In the genomic region with DNA sequence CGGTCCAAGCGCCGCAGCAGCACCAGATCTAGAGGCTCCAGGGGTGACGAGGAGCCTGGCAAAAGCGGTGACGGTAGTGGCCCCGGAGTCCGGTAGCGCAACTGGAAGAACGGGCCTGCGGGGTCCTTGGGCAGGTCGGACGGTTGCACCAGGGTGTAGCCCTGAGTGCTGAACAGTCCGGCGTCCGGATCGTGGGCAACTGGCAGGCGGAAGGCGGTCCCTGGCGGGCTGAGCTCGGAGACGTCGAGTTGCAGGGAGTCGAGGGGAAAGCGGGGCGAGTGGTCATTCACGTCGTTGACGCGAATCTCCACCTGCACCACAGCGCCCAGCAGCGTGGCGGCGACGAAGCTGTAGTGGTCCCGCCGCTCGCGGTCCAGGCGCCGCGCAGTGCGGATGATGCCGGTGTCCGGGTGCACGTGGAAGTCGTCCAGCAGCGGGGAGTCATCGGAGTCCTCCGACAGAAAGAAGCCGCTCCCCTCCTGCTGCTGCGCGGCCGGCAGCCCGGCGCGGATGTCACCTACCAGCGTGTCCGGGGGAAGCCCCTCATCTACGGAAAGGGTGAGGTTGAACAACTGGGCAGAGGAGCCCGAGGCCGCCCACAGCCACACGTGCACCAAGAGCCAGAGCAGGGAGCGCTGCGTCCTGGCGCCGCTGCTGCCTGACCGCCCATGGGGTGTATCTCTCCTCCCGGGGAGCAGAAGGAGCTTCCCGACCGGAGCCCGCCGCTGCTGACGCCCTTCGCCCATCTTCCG, we compare ENCODE assay signal across 8 cellular contexts. TPM values are rescaled to one million over a fixed set of nuclear protein-coding genes. Genes with fewer than 3 reads are reported as not detected.
A peak's percentile ranks its signal among the peaks of the same experiment; 100 is the strongest.
DNase-seq lines count a peak whose midpoint lies in the region; ATAC-seq and TF ChIP-seq lines count a peak whose summit lies in the region.

No MANE protein-coding gene starts in this region.

- WGBS in liver, result 6% methylated on average over 76 of the region's 76 CpGs
- 25% methylated on average over 58 of the region's 76 CpGs; no CpG with 5 or more reads in 1 of the 2 donors for WGBS in transverse colon (ENCODE audit: low coverage in 1 of 2), 2 donors

- H3K9ac ChIP-seq in liver (ENCODE audit: low read depth in 1 of 2, low read length in 2 of 2), result no peak overlapping the region

- TF ChIP-seq EP300 in transverse colon (IDR thresholded peaks at IDR 0.05; ENCODE audit: low read depth), result no peak

- no peaks in the 10 kb centered on the region for H3K36me3 ChIP-seq in liver (ENCODE audit: control insufficient read depth in 4 of 4, insufficient read depth in 3 of 4, low read depth in 1 of 4, low read length in 3 of 4)
- no peaks in the 10 kb centered on the region for H3K36me3 ChIP-seq in transverse colon

- TF ChIP-seq CTCF in liver (IDR thresholded peaks at IDR 0.05; ENCODE audit: low read depth, low read length, missing input control) (no peak), transverse colon (IDR thresholded peaks at IDR 0.05) (no peak)

- no peak for TF ChIP-seq RAD21 in liver (IDR thresholded peaks at IDR 0.05)

- intact Hi-C loops in transverse colon (cut with DNase I; ENCODE audit: low total_unique reads), result loop anchor here (5.0 kb wide), 1 partner anchor 73 kb away; no protein-coding TSS in a partner anchor

- H3K27ac ChIP-seq in liver (ENCODE audit: low read depth in 1 of 2, low read length in 2 of 2) (no peak overlapping the region), transverse colon (peak overlapping the region; percentile 53 to 82 (median 67))

- H3K4me3 ChIP-seq in liver (ENCODE audit: low read depth in 1 of 3, low read length in 3 of 3) (peak overlapping the region in 2 of 3 donors; percentile 9 to 20), transverse colon (peak overlapping the region; percentile 13 to 44 (median 24))

- no peak for TF ChIP-seq POLR2A in transverse colon (IDR thresholded peaks at IDR 0.05)

- ATAC-seq in GM19035 (IDR thresholded peaks at IDR 0.05; ENCODE audit: unreplicated experiment) (peak; percentile 62), HG03159 (IDR thresholded peaks at IDR 0.05; ENCODE audit: unreplicated experiment) (peak; percentile 73)

- in situ Hi-C loops in transverse colon (cut with MboI; ENCODE audit: low pct_ligation_motif_present in 1 of 4, low pct_unique_long_range_greater_than_20kb in 1 of 4, low sequenced_read_pairs in 3 of 4), result no loop called here

- DNase-seq in AG20443 (ENCODE audit: low spot score) (peak; percentile 40), astrocyte of the hippocampus (ENCODE audit: low read depth, low spot score) (peak; percentile 23), transverse colon (peak; percentile 9), NCI-H1105 treated with DMSO at 0.1 percent for 48 hours (lab: John Stamatoyannopoulos, UW) (no peak)
- no peak for DNase-seq in stimulated activated CD4-positive, alpha-beta T cell treated with anti-CD3 and anti-CD28 coated beads, Interleukin-2, amount 100 ng/mL, for 48 hours

- H3K4me1 ChIP-seq in liver (ENCODE audit: control insufficient read depth in 4 of 4, insufficient read depth in 4 of 4, low read length in 3 of 4) (peaks cover 9 to 22% (median 17%) of the 10 kb centered on the region in 4 donors), transverse colon (peaks cover 0 to 22% (median 9%) of the 10 kb centered on the region in 4 donors)

- H3K27me3 ChIP-seq in liver (ENCODE audit: control insufficient read depth in 4 of 4, insufficient read depth in 4 of 4, low read length in 3 of 4) (peaks cover 4 to 11% (median 9%) of the 10 kb centered on the region in 4 donors), transverse colon (peaks cover 58% of the 10 kb centered on the region)

- H3K9me3 ChIP-seq in liver (ENCODE audit: control insufficient read depth in 4 of 4, low read length in 3 of 4) (peaks cover 0 to 6% (median under 1%) of the 10 kb centered on the region in 4 donors), transverse colon (no peaks in the 10 kb centered on the region)

TF ChIP-seq in liver, 16 proteins besides CTCF, POLR2A, EP300 and RAD21:
- TF ChIP-seq FOXA2 (IDR thresholded peaks at IDR 0.05) (no peak), HNF4G (IDR thresholded peaks at IDR 0.05) (no peak), GABPA (IDR thresholded peaks at IDR 0.05 in 1 of 2, conservative IDR thresholded peaks at IDR 0.05 in 1 of 2) (no peak), RXRA (IDR thresholded peaks at IDR 0.05) (no peak), EGR1 (IDR thresholded peaks at IDR 0.05; ENCODE audit: low read depth in 2 of 2) (no peak), HNF4A (conservative IDR thresholded peaks at IDR 0.05) (no peak), FOXA1 (IDR thresholded peaks at IDR 0.05) (no peak), JUND (IDR thresholded peaks at IDR 0.05) (no peak), SP1 (IDR thresholded peaks at IDR 0.05) (no peak)
- TF ChIP-seq, protein P1, sequence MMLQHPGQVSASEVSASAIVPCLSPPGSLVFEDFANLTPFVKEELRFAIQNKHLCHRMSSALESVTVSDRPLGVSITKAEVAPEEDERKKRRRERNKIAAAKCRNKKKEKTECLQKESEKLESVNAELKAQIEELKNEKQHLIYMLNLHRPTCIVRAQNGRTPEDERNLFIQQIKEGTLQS (IDR thresholded peaks at IDR 0.05), result no peak
- TF ChIP-seq, protein P2, sequence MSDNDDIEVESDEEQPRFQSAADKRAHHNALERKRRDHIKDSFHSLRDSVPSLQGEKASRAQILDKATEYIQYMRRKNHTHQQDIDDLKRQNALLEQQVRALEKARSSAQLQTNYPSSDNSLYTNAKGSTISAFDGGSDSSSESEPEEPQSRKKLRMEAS (IDR thresholded peaks at IDR 0.05), result no peak
- TF ChIP-seq, protein P3, sequence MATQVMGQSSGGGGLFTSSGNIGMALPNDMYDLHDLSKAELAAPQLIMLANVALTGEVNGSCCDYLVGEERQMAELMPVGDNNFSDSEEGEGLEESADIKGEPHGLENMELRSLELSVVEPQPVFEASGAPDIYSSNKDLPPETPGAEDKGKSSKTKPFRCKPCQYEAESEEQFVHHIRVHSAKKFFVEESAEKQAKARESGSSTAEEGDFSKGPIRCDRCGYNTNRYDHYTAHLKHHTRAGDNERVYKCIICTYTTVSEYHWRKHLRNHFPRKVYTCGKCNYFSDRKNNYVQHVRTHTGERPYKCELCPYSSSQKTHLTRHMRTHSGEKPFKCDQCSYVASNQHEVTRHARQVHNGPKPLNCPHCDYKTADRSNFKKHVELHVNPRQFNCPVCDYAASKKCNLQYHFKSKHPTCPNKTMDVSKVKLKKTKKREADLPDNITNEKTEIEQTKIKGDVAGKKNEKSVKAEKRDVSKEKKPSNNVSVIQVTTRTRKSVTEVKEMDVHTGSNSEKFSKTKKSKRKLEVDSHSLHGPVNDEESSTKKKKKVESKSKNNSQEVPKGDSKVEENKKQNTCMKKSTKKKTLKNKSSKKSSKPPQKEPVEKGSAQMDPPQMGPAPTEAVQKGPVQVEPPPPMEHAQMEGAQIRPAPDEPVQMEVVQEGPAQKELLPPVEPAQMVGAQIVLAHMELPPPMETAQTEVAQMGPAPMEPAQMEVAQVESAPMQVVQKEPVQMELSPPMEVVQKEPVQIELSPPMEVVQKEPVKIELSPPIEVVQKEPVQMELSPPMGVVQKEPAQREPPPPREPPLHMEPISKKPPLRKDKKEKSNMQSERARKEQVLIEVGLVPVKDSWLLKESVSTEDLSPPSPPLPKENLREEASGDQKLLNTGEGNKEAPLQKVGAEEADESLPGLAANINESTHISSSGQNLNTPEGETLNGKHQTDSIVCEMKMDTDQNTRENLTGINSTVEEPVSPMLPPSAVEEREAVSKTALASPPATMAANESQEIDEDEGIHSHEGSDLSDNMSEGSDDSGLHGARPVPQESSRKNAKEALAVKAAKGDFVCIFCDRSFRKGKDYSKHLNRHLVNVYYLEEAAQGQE (IDR thresholded peaks at IDR 0.05), result no peak

RNA-seq across cellular contexts. Expression of a gene that starts 0.8 kb away (rescaled TPM):
- total RNA-seq in liver, result under 1 TPM; 0.09 to 0.50 TPM
- under 1 TPM in 1 of 2 donors, not detected in 1; 0.07 TPM for polyA plus RNA-seq in liver
- 10 to 100 TPM in 1 of 4 donors, 1 to 10 TPM in 2, under 1 TPM in 1; 0.60 to 20.6 (median 2.9) TPM for total RNA-seq in transverse colon

RNA-seq across cellular contexts. Expression of a gene that starts 59.4 kb away (rescaled TPM):
- total RNA-seq in liver, result 10 to 100 TPM; 28.4 to 51.5 TPM
- polyA plus RNA-seq in liver, result 10 to 100 TPM; 27.2 to 31.3 TPM
- total RNA-seq in transverse colon, result 10 to 100 TPM; 22.5 to 48.2 (median 42.9) TPM

Comparison
In these comparisons a context has a peak if more than half of its experiments do, and no peak if none do; other contexts are left out.
1. DNase-seq: peak in AG20443 (single experiment), astrocyte of the hippocampus (single experiment) and transverse colon (single experiment); none in NCI-H1105 treated with DMSO at 0.1 percent for 48 hours (single experiment) and stimulated activated CD4-positive, alpha-beta T cell treated with anti-CD3 and anti-CD28 coated beads, Interleukin-2, amount 100 ng/mL, for 48 hours (0 of 2).
2. H3K27ac ChIP-seq: peak in transverse colon (4 of 4); none in liver (0 of 2).